ENCODE assay signal across 8 cellular contexts in genomic region chr2:174787485-174788205, GRCh38. TPM values are rescaled to one million over a fixed set of nuclear protein-coding genes. Genes with fewer than 3 reads are reported as not detected.
DNase-seq lines count a peak whose midpoint lies in the region; ATAC-seq and TF ChIP-seq lines count a peak whose summit lies in the region.
"Had no signal": no experiment of that assay in that cellular context is flagged by ENCODE, and none has a peak within 500 bp of the region (broad histone marks: within the 10 kb centered on the region; RNA-seq: fewer than 3 reads in every experiment).

No MANE protein-coding gene starts in this region.

- no peaks in the 10 kb centered on the region for H3K27me3 ChIP-seq in RWPE2 (ENCODE audit: insufficient read depth, poor library complexity, severe bottlenecking)

- H3K4me3 ChIP-seq in RWPE2 (ENCODE audit: severe bottlenecking): no peak overlapping the region

- ATAC-seq in RWPE2 (ENCODE audit: low read depth): peak; percentile 25; the same call in 1 of the 3 replicates
- no peak for ATAC-seq in GM18519 (IDR thresholded peaks at IDR 0.05; ENCODE audit: low FRiP score, unreplicated experiment)
- ATAC-seq in GM21381 (IDR thresholded peaks at IDR 0.05; ENCODE audit: unreplicated experiment): no peak

- H3K36me3 ChIP-seq in RWPE2 (ENCODE audit: low read depth): no peaks in the 10 kb centered on the region

- peak; percentile 90 for DNase-seq in H4 (ENCODE audit: low spot score)
- no peak for DNase-seq in RWPE2 (ENCODE audit: low spot score)
- DNase-seq in fibroblast of gingiva (ENCODE audit: low read depth): peak; percentile 100
- DNase-seq in retina: peak; percentile 45
- DNase-seq in activated gamma-delta T cell treated with Interleukin-2 at 50 U/mL for 16 hours: no peak
- DNase-seq: activated CD4-positive, alpha-beta T cell treated with anti-CD3 and anti-CD28 coated beads for 48 hours had no signal

- no peak for TF ChIP-seq CTCF in RWPE2 (IDR thresholded peaks at IDR 0.05; ENCODE audit: poor library complexity, severe bottlenecking)

- H3K4me1 ChIP-seq in RWPE2 (ENCODE audit: insufficient read depth, poor library complexity, severe bottlenecking): no peaks in the 10 kb centered on the region

- H3K9me3 ChIP-seq in RWPE2 (ENCODE audit: severe bottlenecking): no peaks in the 10 kb centered on the region

- H3K27ac ChIP-seq in RWPE2 (ENCODE audit: poor library complexity, severe bottlenecking): no peak overlapping the region

RNA-seq across cellular contexts. Expression of gene CHRNA1, which starts 23.4 kb away (rescaled TPM):
- 0.94 and 1.1 TPM in 2 replicates for total RNA-seq in H4 (2014; rRNA removed; shearing (Covaris generic))

Comparison
In these comparisons a context has a peak if more than half of its experiments do, and no peak if none do; other contexts are left out.
1. DNase-seq: peak in H4 (single experiment), fibroblast of gingiva (single experiment) and retina (single experiment); none in RWPE2 (single experiment) and activated gamma-delta T cell treated with Interleukin-2 at 50 U/mL for 16 hours (single experiment).